In the genomic region with DNA sequence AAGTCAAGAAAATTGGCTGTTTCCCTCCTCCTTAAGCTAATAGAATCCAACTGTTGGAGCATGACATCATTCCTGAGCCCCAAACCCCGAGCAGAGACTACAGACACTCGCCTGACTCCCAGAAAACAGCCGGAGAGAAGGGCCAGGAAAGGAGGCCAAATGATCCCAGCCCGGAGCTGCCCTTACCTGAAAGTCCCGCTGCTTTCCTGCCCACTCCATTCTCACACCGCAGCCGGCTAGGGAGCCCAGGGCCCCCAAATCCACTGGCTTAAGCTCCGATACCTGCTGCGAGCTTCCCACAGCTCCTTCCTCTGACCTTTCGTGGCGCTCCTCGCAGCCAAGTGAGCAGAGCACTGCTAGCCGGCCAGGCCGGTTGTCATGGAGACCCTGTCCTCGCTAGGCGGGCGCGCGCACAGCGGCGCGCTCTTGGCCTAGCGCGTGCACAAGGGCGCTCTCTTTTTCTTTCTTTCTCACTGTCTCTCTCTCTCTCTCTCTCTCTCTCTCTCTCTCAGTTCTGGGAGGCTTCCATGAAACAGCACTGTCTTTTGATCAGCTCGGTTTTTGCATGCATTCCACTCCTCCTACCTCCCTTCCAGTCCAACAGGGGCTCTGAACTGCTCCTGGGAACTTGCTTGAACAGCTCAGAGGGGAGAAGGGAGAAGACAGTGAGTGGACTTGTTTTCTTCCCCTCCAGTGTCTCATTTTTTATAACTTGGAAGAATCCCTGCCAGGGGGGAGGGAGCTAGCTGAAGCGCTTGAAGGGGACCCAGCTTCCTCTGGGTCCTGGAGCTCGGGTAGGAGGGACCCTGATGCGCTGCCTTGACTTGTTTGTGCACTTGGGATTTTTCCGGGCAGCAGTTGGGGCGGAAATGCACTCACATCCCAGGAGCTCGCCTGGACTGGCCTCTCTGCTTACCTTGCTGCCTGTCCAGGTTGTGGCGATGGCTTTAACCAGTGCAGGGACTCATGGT, we compare ENCODE assay signal across 8 cellular contexts.
DNase-seq lines count a peak whose midpoint lies in the region; ATAC-seq and TF ChIP-seq lines count a peak whose summit lies in the region.

No MANE protein-coding gene starts in this region.

- H4K20me1 ChIP-seq in mammary epithelial cell (ENCODE audit: insufficient read depth, low read length): no peaks in the 10 kb centered on the region

- peak; percentile 6 for DNase-seq in stimulated activated CD4-positive, alpha-beta T cell treated with anti-CD3 and anti-CD28 coated beads, Interleukin-15, amount 100 ng/mL, for 24 hours
- DNase-seq in stimulated activated CD4-positive, alpha-beta T cell treated with anti-CD3 and anti-CD28 coated beads, Interleukin-4, amount 100 ng/mL, for 24 hours: no peak
- peak; percentile 67 for DNase-seq in NCI-H526 treated with DMSO at 0.1 percent for 48 hours (lab: John Stamatoyannopoulos, UW)
- peak; percentile 79 for DNase-seq in mammary epithelial cell
- peak; percentile 82 to 91 for DNase-seq in psoas muscle

- dilution Hi-C loops in mammary epithelial cell (cut with HindIII; ENCODE audit: low sequenced_read_pairs): no loop called here

- H3K4me3 ChIP-seq in mammary epithelial cell (replicated peaks in 1 of 3; ENCODE audit: insufficient read depth in 1 of 3, low read depth in 2 of 3, low read length in 3 of 3) (peak overlapping the region; percentile 72 to 80 (median 78)), iPS-11a (ENCODE audit: low read depth, low read length) (peak overlapping the region; percentile 43), psoas muscle (peak overlapping the region; percentile 73)

- peak overlapping the region; percentile 82 for H3K4me2 ChIP-seq in mammary epithelial cell (ENCODE audit: insufficient read depth, low read depth, low read length)

- no peaks in the 10 kb centered on the region for H3K27me3 ChIP-seq in mammary epithelial cell (ENCODE audit: insufficient read depth, low read length)
- H3K27me3 ChIP-seq in psoas muscle (ENCODE audit: insufficient read depth in 3 of 3, low read length in 2 of 3): no peaks in the 10 kb centered on the region

- intact Hi-C loops in mammary epithelial cell (cut with micrococcal nuclease): loop anchor here (1.0 to 5.0 kb wide), 4 partner anchors 42 to 101 kb away; a partner anchor contains a TSS
- intact Hi-C loops in psoas muscle (cut with DNase I): loop anchor here (2.0 to 10.0 kb wide), 3 partner anchors 122 to 154 kb away; a partner anchor contains a TSS

- 5% methylated on average over 15 of the region's 33 CpGs for WGBS in mammary epithelial cell (ENCODE audit: low coverage, missing lambda C conversion rate)
- 15 to 17% (median 15%) methylated on average over 33 of the region's 33 CpGs for WGBS in psoas muscle, 3 donors

- H3K9me3 ChIP-seq in mammary epithelial cell (replicated peaks; ENCODE audit: insufficient read depth, low read length) (no peaks in the 10 kb centered on the region), psoas muscle (no peaks in the 10 kb centered on the region)

- H2AFZ ChIP-seq in mammary epithelial cell (ENCODE audit: low read depth, low read length): peak overlapping the region; percentile 80

- in situ Hi-C loops in mammary epithelial cell (cut with MboI; ENCODE audit: low sequenced_read_pairs in 2 of 2): loop anchor here in 1 of 2 donors (5.0 kb wide), 1 partner anchor 102 kb away; a partner anchor contains a TSS

- no peaks in the 10 kb centered on the region for H3K36me3 ChIP-seq in mammary epithelial cell (ENCODE audit: insufficient read depth, low read length)
- no peaks in the 10 kb centered on the region for H3K36me3 ChIP-seq in psoas muscle (ENCODE audit: insufficient read depth in 1 of 2, low read depth in 1 of 2)

- ATAC-seq in psoas muscle: peak; percentile 74 to 84 (median 78)
- no peak for ATAC-seq in HG03460 (IDR thresholded peaks at IDR 0.05; ENCODE audit: unreplicated experiment)
- ATAC-seq in activated CD4-positive, CD25-positive, alpha-beta regulatory T cell treated with anti-CD3 and anti-CD28 coated beads, Interleukin-2, amount 50 U/mL, for 24 hours: no peak

- peak overlapping the region; percentile 95 for H3K9ac ChIP-seq in mammary epithelial cell (ENCODE audit: insufficient read depth, low read length)

- BruUV-seq in mammary epithelial cell (replicated peaks; lab: Mats Ljungman, UMichigan): no TSS peak

- no peak for TF ChIP-seq CTCF in mammary epithelial cell (conservative IDR thresholded peaks at IDR 0.05 in 1 of 2, IDR thresholded peaks at IDR 0.05 in 1 of 2; ENCODE audit: extremely low read depth in 1 of 2, insufficient read depth in 1 of 2, low read depth in 1 of 2, low read length in 2 of 2)
- TF ChIP-seq CTCF in psoas muscle (IDR thresholded peaks at IDR 0.05): no peak

- H3K79me2 ChIP-seq in mammary epithelial cell (ENCODE audit: insufficient read depth, low read length): peaks cover 55% of the 10 kb centered on the region

- peak overlapping the region; percentile 95 for H3K27ac ChIP-seq in mammary epithelial cell (ENCODE audit: insufficient read depth, low read depth, low read length)
- peak overlapping the region; percentile 77 for H3K27ac ChIP-seq in psoas muscle

- CTCF ChIA-PET in mammary epithelial cell (lab: Charles Lee; ENCODE audit: low non-redundant PET): interaction anchor here (0.7 to 1.0 kb wide), 3 partner anchors 57 to 327 kb away, joined by 3 to 28 read pairs (median 17); no protein-coding TSS in a partner anchor

- H3K4me1 ChIP-seq in mammary epithelial cell (ENCODE audit: insufficient read depth, low read length) (peaks cover 66% of the 10 kb centered on the region), psoas muscle (peaks cover 31% of the 10 kb centered on the region)

Comparison
In these comparisons a context has a peak if more than half of its experiments do, and no peak if none do; other contexts are left out.
1. ATAC-seq: peak in psoas muscle (4 of 4); none in HG03460 (single experiment) and activated CD4-positive, CD25-positive, alpha-beta regulatory T cell treated with anti-CD3 and anti-CD28 coated beads, Interleukin-2, amount 50 U/mL, for 24 hours (0 of 2).
2. Peak in every context shown above with its lines, with median percentiles within 50 percentile points of each other: H3K4me3 ChIP-seq.